Comparison of ENCODE assay signal across 11 cellular contexts in the genomic region with DNA sequence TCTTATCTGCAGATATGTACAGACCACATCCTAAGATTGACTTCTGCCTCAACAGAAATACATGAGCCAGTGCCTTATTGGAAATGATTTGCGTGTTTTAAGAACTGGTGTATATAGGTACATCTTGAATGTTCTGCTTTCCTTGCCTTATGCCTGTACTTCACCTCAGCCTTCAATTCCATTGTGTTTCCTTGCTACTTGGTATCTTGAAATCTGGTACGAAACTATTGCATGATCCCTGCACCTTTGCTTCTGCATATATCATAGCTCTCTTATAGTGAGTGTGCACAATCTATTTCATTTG. TPM values are rescaled to one million over a fixed set of nuclear protein-coding genes. Genes with fewer than 3 reads are reported as not detected.
DNase-seq lines count a peak whose midpoint lies in the region; ATAC-seq, FAIRE-seq and TF ChIP-seq lines count a peak whose summit lies in the region.
"Had no signal": no experiment of that assay in that cellular context is flagged by ENCODE, and none has a peak within 500 bp of the region (broad histone marks: within the 10 kb centered on the region; RNA-seq: fewer than 3 reads in every experiment).

No MANE protein-coding gene starts in this region.

- no peak for TF ChIP-seq POLR2A in endothelial cell of umbilical vein (IDR thresholded peaks at IDR 0.05; ENCODE audit: low read depth, low read length)

- H3K36me3 ChIP-seq in SK-N-MC (ENCODE audit: insufficient read depth, low read length), result peaks cover 32% of the 10 kb centered on the region
- H3K36me3 ChIP-seq in endothelial cell of umbilical vein (ENCODE audit: control insufficient read depth in 2 of 2, extremely low read depth in 1 of 2, insufficient read depth in 2 of 2, low read length in 2 of 2), result no peaks in the 10 kb centered on the region
- H3K36me3 ChIP-seq in psoas muscle (ENCODE audit: insufficient read depth in 1 of 2, low read depth in 1 of 2), result no peaks in the 10 kb centered on the region
- H3K36me3 ChIP-seq in WERI-Rb-1, result no peaks in the 10 kb centered on the region
- H3K36me3 ChIP-seq: esophagus squamous epithelium, ovary had no signal

- no peak overlapping the region for H2AFZ ChIP-seq in endothelial cell of umbilical vein (ENCODE audit: low read depth, low read length)

- H3K9me1 ChIP-seq in endothelial cell of umbilical vein (replicated peaks; ENCODE audit: control insufficient read depth, extremely low read depth, insufficient read depth, low read length), result no peaks in the 10 kb centered on the region

- intact Hi-C loops in endothelial cell of umbilical vein (cut with micrococcal nuclease) (loop anchor here (5.0 to 10.0 kb wide), 3 partner anchors 355 to 557 kb away; partner anchors contain the start of genes CLEC16A, DEXI and NUBP1), psoas muscle (cut with DNase I) (no loop called here)

- FAIRE-seq in endothelial cell of umbilical vein (lab: Jason Lieb, UNC) (no peak), HTR-8/SVneo (lab: Jason Lieb, UNC) (no peak)

- CTCF ChIA-PET in endothelial cell of umbilical vein (lab: Charles Lee), result no interaction called here

- POLR2A ChIA-PET in endothelial cell of umbilical vein (lab: Charles Lee), result no interaction called here

- 95 to 100% (median 98%) methylated on average over 2 of the region's 2 CpGs for WGBS in psoas muscle, 3 donors

- no peaks in the 10 kb centered on the region for H3K27me3 ChIP-seq in endothelial cell of umbilical vein (ENCODE audit: control insufficient read depth in 2 of 2, insufficient read depth in 2 of 2, low read length in 2 of 2)
- peaks cover 3 to 8% (median 4%) of the 10 kb centered on the region in 3 donors for H3K27me3 ChIP-seq in psoas muscle (ENCODE audit: insufficient read depth in 3 of 3, low read length in 2 of 3)
- no peaks in the 10 kb centered on the region for H3K27me3 ChIP-seq in WERI-Rb-1 (ENCODE audit: insufficient read depth, low read depth, severe bottlenecking)
- H3K27me3 ChIP-seq: ovary had no signal

- H3K9me3 ChIP-seq in SK-N-MC (ENCODE audit: low read depth, low read length) (0 out of 2 replicates have a peak, but pooled peaks cover 3% of the 10 kb centered on the region), endothelial cell of umbilical vein (replicated peaks; ENCODE audit: control insufficient read depth, insufficient read depth, low read length) (no peaks in the 10 kb centered on the region), psoas muscle (no peaks in the 10 kb centered on the region), WERI-Rb-1 (ENCODE audit: severe bottlenecking) (peaks cover 3% of the 10 kb centered on the region)
- H3K9me3 ChIP-seq: esophagus squamous epithelium, ovary had no signal

- H4K20me1 ChIP-seq in endothelial cell of umbilical vein (replicated peaks; ENCODE audit: control insufficient read depth, extremely low read depth, insufficient read depth, low read length), result no peaks in the 10 kb centered on the region

- peak overlapping the region; percentile 84 for H3K4me3 ChIP-seq in SK-N-MC
- peak overlapping the region; percentile 72 to 94 (median 94) for H3K4me3 ChIP-seq in endothelial cell of umbilical vein (replicated peaks in 1 of 3; ENCODE audit: insufficient read depth in 1 of 3, low read depth in 1 of 3, low read length in 3 of 3)
- peak overlapping the region; percentile 71 for H3K4me3 ChIP-seq in psoas muscle
- no peak overlapping the region for H3K4me3 ChIP-seq in WERI-Rb-1 (ENCODE audit: low read depth, low read length)

- H3K4me2 ChIP-seq in endothelial cell of umbilical vein (ENCODE audit: insufficient read depth, low read length), result peak overlapping the region; percentile 84

- no TSS peak for BruUV-seq in endothelial cell of umbilical vein (replicated peaks; lab: Mats Ljungman, UMichigan)

- H3K27ac ChIP-seq in SK-N-MC (no peak overlapping the region), endothelial cell of umbilical vein (ENCODE audit: insufficient read depth, low read depth, low read length) (no peak overlapping the region), psoas muscle (no peak overlapping the region), WERI-Rb-1 (no peak overlapping the region)
- H3K27ac ChIP-seq: ovary had no signal

- H3K4me1 ChIP-seq in endothelial cell of umbilical vein (ENCODE audit: control insufficient read depth, extremely low read depth, insufficient read depth, low read length) (peaks cover 8% of the 10 kb centered on the region), psoas muscle (no peaks in the 10 kb centered on the region)

- DNase-seq in SKM-1 treated with dmso at 0.1 percent for 144 hours (lab: John Stamatoyannopoulos, UW; ENCODE audit: unreplicated experiment) (peak; percentile 1), SKM-1 (lab: John Stamatoyannopoulos, UW; ENCODE audit: unreplicated experiment) (no peak), SK-N-MC (ENCODE audit: low read depth, low spot score) (no peak), endothelial cell of umbilical vein (ENCODE audit: low read depth, low spot score) (no peak), psoas muscle (no peak), NCI-H2107 treated with DMSO at 0.1 percent for 48 hours (lab: John Stamatoyannopoulos, UW; ENCODE audit: unreplicated experiment) (no peak), WERI-Rb-1 (no peak), HTR-8/SVneo (ENCODE audit: insufficient read length, low spot score) (no peak)
- DNase-seq: esophagus squamous epithelium, GOT3, ovary had no signal

- TF ChIP-seq CTCF in endothelial cell of umbilical vein (IDR thresholded peaks at IDR 0.05; ENCODE audit: extremely low read depth in 1 of 2, insufficient read depth in 1 of 2, low read depth in 1 of 2, low read length in 2 of 2), result no peak
- TF ChIP-seq CTCF in psoas muscle (IDR thresholded peaks at IDR 0.05), result no peak
- no peak for TF ChIP-seq CTCF in WERI-Rb-1 (IDR thresholded peaks at IDR 0.05; ENCODE audit: low read depth, low read length)

- H3K9ac ChIP-seq in SK-N-MC (ENCODE audit: insufficient read length) (peak overlapping the region; percentile 86), endothelial cell of umbilical vein (replicated peaks; ENCODE audit: extremely low read depth, insufficient read depth, low read length) (no peak overlapping the region)

- H3K79me2 ChIP-seq in endothelial cell of umbilical vein (ENCODE audit: control insufficient read depth, insufficient read depth, low read length), result peaks cover 4% of the 10 kb centered on the region

- ATAC-seq in psoas muscle, result no peak

- dilution Hi-C loops in endothelial cell of umbilical vein (cut with MboI; ENCODE audit: extremely low pct_ligation_motif_present, low sequenced_read_pairs), result no loop called here

TF ChIP-seq in endothelial cell of umbilical vein, 7 proteins besides CTCF, POLR2A, EP300 and RAD21:
- TF ChIP-seq POLR2AphosphoS5 (IDR thresholded peaks at IDR 0.05; ENCODE audit: insufficient read depth, low read depth, low read length), result no peak
- no peak for TF ChIP-seq FOS (IDR thresholded peaks at IDR 0.05; ENCODE audit: borderline replicate concordance, insufficient read depth, low read length)
- no peak for TF ChIP-seq EZH2 (IDR thresholded peaks at IDR 0.05; ENCODE audit: borderline replicate concordance, low read depth, low read length, severe bottlenecking)
- TF ChIP-seq JUN (IDR thresholded peaks at IDR 0.05; ENCODE audit: borderline replicate concordance, insufficient read depth, insufficient read length, low read depth), result no peak
- no peak for TF ChIP-seq GATA2 (IDR thresholded peaks at IDR 0.05; ENCODE audit: insufficient read depth, insufficient read length, low read depth, low read length)
- no peak for TF ChIP-seq MYC (IDR thresholded peaks at IDR 0.05; ENCODE audit: low read depth, low read length)
- TF ChIP-seq MAX (IDR thresholded peaks at IDR 0.05; ENCODE audit: insufficient read depth, insufficient read length), result no peak

RNA-seq across cellular contexts. Expression of gene ATF7IP2, which starts 1.5 kb away (rescaled TPM):
- total RNA-seq in endothelial cell of umbilical vein (13.0 and 14.6 TPM in 2 replicates), psoas muscle (1 to 10 TPM; 2.4 to 5.1 (median 2.8) TPM)
- polyA plus RNA-seq in endothelial cell of umbilical vein (8.1 and 9.7 TPM in 2 replicates), psoas muscle (1 to 10 TPM in 2 of 3 donors, under 1 TPM in 1; 0.89 to 2.6 (median 1.2) TPM)
- polyA plus RNA-seq in endothelial cell of umbilical vein (2011; cell fraction: cytosol; rRNA removed), result 9.0 and 9.9 TPM in 2 replicates
- 33.0 and 47.2 TPM in 2 replicates for polyA plus RNA-seq in endothelial cell of umbilical vein (2011; cell fraction: nucleus; rRNA removed)
- polyA plus RNA-seq in endothelial cell of umbilical vein (2012), result 9.6 and 10.6 TPM in 2 replicates
- polyA minus RNA-seq in endothelial cell of umbilical vein, result 18.7 and 26.9 TPM in 2 replicates
- not detected for polyA minus RNA-seq in endothelial cell of umbilical vein (2011; cell fraction: cytosol; rRNA and poly(A)+ RNA removed)
- 26.8 and 40.1 TPM in 2 replicates for polyA minus RNA-seq in endothelial cell of umbilical vein (2011; cell fraction: nucleus; rRNA and poly(A)+ RNA removed)
